ENCODE assay signal across 1 cellular context in genomic region chr2:42640261-42640660, GRCh38.
A peak's percentile ranks its signal among the peaks of the same experiment; 100 is the strongest.
TF ChIP-seq lines count a peak whose summit lies in the region.

No MANE protein-coding gene starts in this region.

TF ChIP-seq in SK-N-SH, 30 proteins besides CTCF, POLR2A, EP300 and RAD21 (continued from another document):
- TF ChIP-seq SIN3A (IDR thresholded peaks at IDR 0.05; ENCODE audit: borderline replicate concordance, low read depth, low read length) (no peak), JUND (IDR thresholded peaks at IDR 0.05) (no peak), YY1 (IDR thresholded peaks at IDR 0.05; ENCODE audit: low read depth) (no peak), RCOR1 (IDR thresholded peaks at IDR 0.05; ENCODE audit: low read length) (peak; percentile 44; the same call in 1 of the 2 replicates), PBX3 (IDR thresholded peaks at IDR 0.05) (no peak), FOXJ3 (CRISPR knock-in tag; IDR thresholded peaks at IDR 0.05) (no peak; the same call in 1 of the 2 replicates), REST (IDR thresholded peaks at IDR 0.05; ENCODE audit: low read depth, low read length) (no peak), USF1 (IDR thresholded peaks at IDR 0.05; ENCODE audit: borderline replicate concordance, low read depth) (no peak), NRF1 (IDR thresholded peaks at IDR 0.05; ENCODE audit: low read depth, low read length) (no peak)
